ENCODE assay signal across 15 cellular contexts in genomic region chr17:921161-921560, GRCh38. TPM values are rescaled to one million over a fixed set of nuclear protein-coding genes. Genes with fewer than 3 reads are reported as not detected.
DNase-seq lines count a peak whose midpoint lies in the region; TF ChIP-seq lines count a peak whose summit lies in the region.
"Had no signal": no experiment of that assay in that cellular context is flagged by ENCODE, and none has a peak within 500 bp of the region (broad histone marks: within the 10 kb centered on the region; RNA-seq: fewer than 3 reads in every experiment).

No MANE protein-coding gene starts in this region.

- H3K4me3 Mint-ChIP-seq in nephron, result no peak overlapping the region
- H3K4me3 Mint-ChIP-seq in nephron progenitor cell, result no peak overlapping the region
- H3K4me3 Mint-ChIP-seq: activated CD4-positive, alpha-beta memory T cell treated with anti-CD3 and anti-CD28 coated beads, Interleukin-2, amount 10 ng/mL, durations not matched to agents 7 days and 5 days; activated T-helper 17 cell treated with anti-CD3 and anti-CD28 coated beads, Interleukin-2, amount 50 U/mL, for 72 hours had no signal

- TF ChIP-seq CTCF in nephron (IDR thresholded peaks at IDR 0.05; ENCODE audit: unreplicated experiment in 3 of 3) (no peak), nephron progenitor cell (IDR thresholded peaks at IDR 0.05) (no peak)

- H3K36me3 Mint-ChIP-seq in nephron (ENCODE audit: low read depth) (peaks cover 32% of the 10 kb centered on the region), nephron progenitor cell (ENCODE audit: low read depth) (peaks cover 67% of the 10 kb centered on the region)

- DNase-seq in NCI-H226 (peak; percentile 37), dermis blood vessel endothelial cell (peak; percentile 78), nucleus accumbens (lab: John Stamatoyannopoulos, UW) (no peak), nephron progenitor cell (no peak), GM03348 (ENCODE audit: low spot score) (no peak)
- DNase-seq in activated CD8-positive, alpha-beta memory T cell treated with anti-CD3 and anti-CD28 coated beads for 24 hours, result no peak
- DNase-seq: activated CD4-positive, alpha-beta memory T cell treated with anti-CD3 and anti-CD28 coated beads, Interleukin-2, amount 10 ng/mL, durations not matched to agents 7 days and 5 days; amniotic stem cell; DMS79 treated with DMSO at 0.1 percent for 48 hours; mesendoderm; NCI-H1436 treated with DMSO at 0.1 percent for 48 hours; NCI-H345; stimulated activated naive CD4-positive, alpha-beta T cell treated with Interleukin-2 at 50 U/mL for 16 hours had no signal

- H3K4me1 Mint-ChIP-seq in nephron (peaks cover 34% of the 10 kb centered on the region), nephron progenitor cell (peaks cover 49% of the 10 kb centered on the region)
- H3K4me1 Mint-ChIP-seq: activated CD4-positive, alpha-beta memory T cell treated with anti-CD3 and anti-CD28 coated beads, Interleukin-2, amount 10 ng/mL, durations not matched to agents 7 days and 5 days; activated T-helper 17 cell treated with anti-CD3 and anti-CD28 coated beads, Interleukin-2, amount 50 U/mL, for 72 hours had no signal

- H3K27me3 Mint-ChIP-seq in nephron (ENCODE audit: low read depth), result peaks cover 3% of the 10 kb centered on the region
- peaks cover 3% of the 10 kb centered on the region for H3K27me3 Mint-ChIP-seq in nephron progenitor cell (ENCODE audit: low read depth, poor library complexity)

- peak overlapping the region in 2 of 3 experiments; percentile 45 to 53 for H3K27ac Mint-ChIP-seq in nephron
- H3K27ac Mint-ChIP-seq in nephron progenitor cell, result no peak overlapping the region
- H3K27ac Mint-ChIP-seq: activated CD4-positive, alpha-beta memory T cell treated with anti-CD3 and anti-CD28 coated beads, Interleukin-2, amount 10 ng/mL, durations not matched to agents 7 days and 5 days; activated T-helper 17 cell treated with anti-CD3 and anti-CD28 coated beads, Interleukin-2, amount 50 U/mL, for 72 hours had no signal

- H3K9me3 Mint-ChIP-seq in nephron, result peaks cover 9% of the 10 kb centered on the region
- peaks cover 31% of the 10 kb centered on the region for H3K9me3 Mint-ChIP-seq in nephron progenitor cell
- H3K9me3 Mint-ChIP-seq: activated CD4-positive, alpha-beta memory T cell treated with anti-CD3 and anti-CD28 coated beads, Interleukin-2, amount 10 ng/mL, durations not matched to agents 7 days and 5 days; activated T-helper 17 cell treated with anti-CD3 and anti-CD28 coated beads, Interleukin-2, amount 50 U/mL, for 72 hours had no signal

RNA-seq across cellular contexts. Expression of gene NXN, which starts 58.4 kb away (rescaled TPM):
- total RNA-seq in dermis blood vessel endothelial cell, result 123 and 138 TPM in 2 replicates

Comparison
In these comparisons a context has a peak if more than half of its experiments do, and no peak if none do; other contexts are left out.
1. DNase-seq: peak in NCI-H226 (single experiment) and dermis blood vessel endothelial cell (single experiment); none in nucleus accumbens (0 of 56), activated CD8-positive, alpha-beta memory T cell treated with anti-CD3 and anti-CD28 coated beads for 24 hours (single experiment), nephron progenitor cell (single experiment) and GM03348 (single experiment).